ENCODE assay signal across 2 cellular contexts in the genomic region with DNA sequence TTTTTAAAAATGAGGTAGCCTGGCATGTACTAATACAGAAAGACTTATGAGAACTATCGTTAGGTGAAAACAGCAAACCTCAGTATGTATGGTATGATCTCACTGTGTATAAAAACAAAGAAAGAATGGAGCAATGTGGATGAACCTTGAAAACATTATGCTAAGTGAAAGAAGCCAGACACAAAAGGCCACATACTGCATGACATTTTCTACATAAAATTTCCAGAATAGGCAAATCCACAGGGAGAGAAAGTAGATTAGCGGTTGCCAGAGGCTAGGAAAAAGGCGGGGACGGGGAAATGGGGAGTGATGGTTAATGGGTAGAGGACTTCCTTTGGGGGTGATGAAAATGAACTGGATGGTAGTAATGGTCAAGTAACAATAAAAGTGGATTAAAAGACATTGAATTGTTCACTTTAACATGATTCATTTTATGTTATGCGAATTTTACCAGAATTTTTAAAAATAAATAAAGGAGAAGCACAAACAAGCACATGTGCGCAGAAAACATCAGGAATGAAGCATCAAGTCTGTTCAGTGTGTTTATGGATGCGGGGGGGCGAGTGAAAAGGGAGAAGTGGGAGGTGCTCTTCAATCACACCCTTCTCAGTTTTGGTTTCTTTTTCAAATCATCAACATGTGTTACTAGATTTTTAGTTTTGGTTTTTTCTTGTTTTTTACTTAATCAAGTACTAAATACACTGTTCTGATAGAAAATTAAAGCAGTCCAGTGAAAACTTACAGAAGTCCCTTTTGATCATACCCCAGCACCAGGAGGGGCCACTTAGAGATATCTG.
TF ChIP-seq lines count a peak whose summit lies in the region.

No MANE protein-coding gene starts in this region.

TF ChIP-seq in IMR-90, 13 proteins besides CTCF, POLR2A, EP300 and RAD21:
- no peak for TF ChIP-seq MAFK (IDR thresholded peaks at IDR 0.05; ENCODE audit: low read depth, low read length)
- no peak for TF ChIP-seq CHD1 (IDR thresholded peaks at IDR 0.05; ENCODE audit: low read depth, low read length)
- TF ChIP-seq FOS (IDR thresholded peaks at IDR 0.05; ENCODE audit: low read depth, low read length), result no peak

TF ChIP-seq in GM12878, 131 proteins besides CTCF, POLR2A, EP300 and RAD21:
- TF ChIP-seq SPI1 (IDR thresholded peaks at IDR 0.05; ENCODE audit: borderline replicate concordance, insufficient read depth, low read depth, low read length), result peak; percentile 26; the same call in 1 of the 2 replicates
- TF ChIP-seq, protein P1, sequence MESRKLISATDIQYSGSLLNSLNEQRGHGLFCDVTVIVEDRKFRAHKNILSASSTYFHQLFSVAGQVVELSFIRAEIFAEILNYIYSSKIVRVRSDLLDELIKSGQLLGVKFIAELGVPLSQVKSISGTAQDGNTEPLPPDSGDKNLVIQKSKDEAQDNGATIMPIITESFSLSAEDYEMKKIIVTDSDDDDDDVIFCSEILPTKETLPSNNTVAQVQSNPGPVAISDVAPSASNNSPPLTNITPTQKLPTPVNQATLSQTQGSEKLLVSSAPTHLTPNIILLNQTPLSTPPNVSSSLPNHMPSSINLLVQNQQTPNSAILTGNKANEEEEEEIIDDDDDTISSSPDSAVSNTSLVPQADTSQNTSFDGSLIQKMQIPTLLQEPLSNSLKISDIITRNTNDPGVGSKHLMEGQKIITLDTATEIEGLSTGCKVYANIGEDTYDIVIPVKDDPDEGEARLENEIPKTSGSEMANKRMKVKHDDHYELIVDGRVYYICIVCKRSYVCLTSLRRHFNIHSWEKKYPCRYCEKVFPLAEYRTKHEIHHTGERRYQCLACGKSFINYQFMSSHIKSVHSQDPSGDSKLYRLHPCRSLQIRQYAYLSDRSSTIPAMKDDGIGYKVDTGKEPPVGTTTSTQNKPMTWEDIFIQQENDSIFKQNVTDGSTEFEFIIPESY (IDR thresholded peaks at IDR 0.05), result no peak
